In the genomic region with DNA sequence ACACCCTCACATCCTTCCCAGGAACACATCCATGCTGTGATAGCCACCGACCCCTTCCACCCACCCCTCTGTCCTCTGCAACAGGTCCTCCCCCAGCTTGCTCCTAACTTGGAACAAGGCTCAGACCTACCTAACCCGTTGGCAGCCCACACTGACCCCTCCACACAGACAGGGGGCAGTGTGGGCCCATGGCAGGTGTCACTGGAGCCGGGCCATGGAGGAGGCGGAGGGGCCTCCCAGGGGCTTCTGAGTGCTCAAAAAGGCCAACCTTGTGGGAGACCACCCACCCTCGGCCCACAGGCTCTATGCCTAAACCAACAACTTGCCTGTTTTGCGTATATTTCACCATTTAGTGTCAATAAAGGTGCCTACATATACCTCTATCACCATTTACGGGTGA, we compare ENCODE assay signal across 10 cellular contexts.
DNase-seq lines count a peak whose midpoint lies in the region; TF ChIP-seq lines count a peak whose summit lies in the region.
"Had no signal": no experiment of that assay in that cellular context is flagged by ENCODE, and none has a peak within 500 bp of the region (broad histone marks: within the 10 kb centered on the region; RNA-seq: fewer than 3 reads in every experiment).

No MANE protein-coding gene starts in this region.

- H3K27ac ChIP-seq in SU-DHL-6 (ENCODE audit: low read depth, low read length) = no peak overlapping the region
- H3K27ac ChIP-seq: neutrophil had no signal

- DNase-seq in COLO829 (ENCODE audit: low spot score) (peak; percentile 18), GM20000 (ENCODE audit: low spot score) (peak; percentile 76), germinal center (ENCODE audit: low spot score) (peak; percentile 59), islet precursor cell (no peak), NCI-H1048 (lab: John Stamatoyannopoulos, UW) (no peak), ecto neural progenitor cell (ENCODE audit: low spot score) (no peak)
- DNase-seq: head of caudate nucleus, NCI-H1417 treated with DMSO at 0.1 percent for 48 hours had no signal

- peak; percentile 44 for TF ChIP-seq CTCF in GM20000 (IDR thresholded peaks at IDR 0.05; ENCODE audit: extremely low read depth, missing control alignments)
- TF ChIP-seq CTCF in SU-DHL-6 (IDR thresholded peaks at IDR 0.05; ENCODE audit: insufficient read depth, low read length, poor library complexity, severe bottlenecking) = peak; percentile 83

- no peaks in the 10 kb centered on the region for H3K9me2 ChIP-seq in SU-DHL-6 (replicated peaks; ENCODE audit: insufficient read depth, low read length)

- no peaks in the 10 kb centered on the region for H4K20me1 ChIP-seq in SU-DHL-6 (ENCODE audit: low read depth, low read length)

- no peaks in the 10 kb centered on the region for H3K36me3 ChIP-seq in SU-DHL-6 (ENCODE audit: low read length)

- no peak overlapping the region for H2AFZ ChIP-seq in SU-DHL-6 (ENCODE audit: low read depth, low read length, severe bottlenecking)

- no peaks in the 10 kb centered on the region for H3K79me2 ChIP-seq in SU-DHL-6 (ENCODE audit: insufficient read depth, low read length)

- H3K9me3 ChIP-seq in SU-DHL-6 (ENCODE audit: insufficient read depth, low read length) = no peaks in the 10 kb centered on the region
- H3K9me3 ChIP-seq: neutrophil had no signal

- H3K9ac ChIP-seq in SU-DHL-6 (ENCODE audit: low read length) = no peak overlapping the region

- H3K27me3 ChIP-seq in SU-DHL-6 (ENCODE audit: low read length) = no peaks in the 10 kb centered on the region
- H3K27me3 ChIP-seq: neutrophil had no signal

- H3K4me2 ChIP-seq in SU-DHL-6 (ENCODE audit: low read depth, low read length, poor library complexity, severe bottlenecking) = no peak overlapping the region

- H3K4me3 ChIP-seq in SU-DHL-6 (ENCODE audit: insufficient read depth, low read length, poor library complexity, severe bottlenecking) = no peak overlapping the region

- peaks cover 4% of the 10 kb centered on the region for H3F3A ChIP-seq in SU-DHL-6 (ENCODE audit: insufficient read depth)

Comparison
In these comparisons a context has a peak if more than half of its experiments do, and no peak if none do; other contexts are left out.
1. DNase-seq: peak in COLO829 (single experiment), GM20000 (single experiment) and germinal center (single experiment); none in islet precursor cell (single experiment), NCI-H1048 (single experiment) and ecto neural progenitor cell (single experiment).